In genomic region chr1:235892080-235892670, GRCh38 we compare ENCODE assay signal across 15 cellular contexts. TPM values are rescaled to one million over a fixed set of nuclear protein-coding genes. Genes with fewer than 3 reads are reported as not detected.
A peak's percentile ranks its signal among the peaks of the same experiment; 100 is the strongest.
DNase-seq lines count a peak whose midpoint lies in the region; ATAC-seq lines count a peak whose summit lies in the region.
"Had no signal": no experiment of that assay in that cellular context is flagged by ENCODE, and none has a peak within 500 bp of the region (broad histone marks: within the 10 kb centered on the region; RNA-seq: fewer than 3 reads in every experiment).

No MANE protein-coding gene starts in this region.

- no peak for DNase-seq in activated T-helper 1 cell treated with anti-CD3 and anti-CD28 coated beads, Interleukin-12 subunit alpha, Interleukin-12 subunit beta, Interleukin-2, Interleukin-4 antibody, amounts not matched to agents 30 ng/mL and 10 ng/mL and 1 ng/mL, durations not matched to agents 14 hours and 24 hours and 36 hours (ENCODE audit: low spot score)
- no peak for DNase-seq in stimulated activated effector memory CD8-positive, alpha-beta T cell treated with anti-CD3 and anti-CD28 coated beads, Interleukin-12 subunit alpha, Interleukin-12 subunit beta, amount 100 ng/mL, for 72 hours (ENCODE audit: low spot score in 2 of 2)
- DNase-seq in AG08396 (ENCODE audit: low spot score) (no peak), NCI-H2227 treated with DMSO at 0.1 percent for 48 hours (lab: John Stamatoyannopoulos, UW) (no peak), GM03348 (ENCODE audit: low spot score) (no peak), NCI-H1436 (lab: John Stamatoyannopoulos, UW) (no peak)
- DNase-seq: activated CD8-positive, alpha-beta memory T cell treated with anti-CD3 and anti-CD28 coated beads for 24 hours; CD8-positive, alpha-beta memory T cell; cerebellar nuclear complex; NCI-H1694 treated with DMSO at 0.1 percent for 48 hours; NCI-H774; T1000 had no signal

- H3K27me3 Mint-ChIP-seq in activated T-helper 1 cell treated with anti-CD3 and anti-CD28 coated beads, Interleukin-12 subunit alpha, Interleukin-12 subunit beta, Interleukin-2, Interleukin-4 antibody, amounts not matched to agents 30 ng/mL and 10 ng/mL and 1 ng/mL, durations not matched to agents 14 hours and 24 hours and 36 hours (ENCODE audit: insufficient read depth), result no peaks in the 10 kb centered on the region
- H3K27me3 Mint-ChIP-seq: activated naive CD8-positive, alpha-beta T cell; CD8-positive, alpha-beta memory T cell had no signal

- H3K36me3 Mint-ChIP-seq in activated T-helper 1 cell treated with anti-CD3 and anti-CD28 coated beads, Interleukin-12 subunit alpha, Interleukin-12 subunit beta, Interleukin-2, Interleukin-4 antibody, amounts not matched to agents 30 ng/mL and 10 ng/mL and 1 ng/mL, durations not matched to agents 14 hours and 24 hours and 36 hours (ENCODE audit: low read depth), result peaks cover 7% of the 10 kb centered on the region
- H3K36me3 Mint-ChIP-seq in stimulated activated effector memory CD8-positive, alpha-beta T cell treated with anti-CD3 and anti-CD28 coated beads, Interleukin-12 subunit alpha, Interleukin-12 subunit beta, amount 100 ng/mL, for 72 hours, result peaks cover 10% of the 10 kb centered on the region
- H3K36me3 Mint-ChIP-seq: activated naive CD8-positive, alpha-beta T cell had no signal

- peaks cover 32% of the 10 kb centered on the region for H3K4me1 Mint-ChIP-seq in activated T-helper 1 cell treated with anti-CD3 and anti-CD28 coated beads, Interleukin-12 subunit alpha, Interleukin-12 subunit beta, Interleukin-2, Interleukin-4 antibody, amounts not matched to agents 30 ng/mL and 10 ng/mL and 1 ng/mL, durations not matched to agents 14 hours and 24 hours and 36 hours (ENCODE audit: low read depth)
- H3K4me1 Mint-ChIP-seq in stimulated activated effector memory CD8-positive, alpha-beta T cell treated with anti-CD3 and anti-CD28 coated beads, Interleukin-12 subunit alpha, Interleukin-12 subunit beta, amount 100 ng/mL, for 72 hours, result peaks cover 43% of the 10 kb centered on the region

- ATAC-seq in GM18858 (IDR thresholded peaks at IDR 0.05; ENCODE audit: unreplicated experiment) (peak; percentile 42), HG02588 (IDR thresholded peaks at IDR 0.05; ENCODE audit: unreplicated experiment) (peak; percentile 45)
- ATAC-seq in stimulated activated effector memory CD8-positive, alpha-beta T cell treated with anti-CD3 and anti-CD28 coated beads, Interleukin-12 subunit alpha, Interleukin-12 subunit beta, amount 100 ng/mL, for 72 hours, result peak; percentile 65

- intact Hi-C loops in activated T-helper 1 cell treated with anti-CD3 and anti-CD28 coated beads, Interleukin-12 subunit alpha, Interleukin-12 subunit beta, Interleukin-2, Interleukin-4 antibody, amounts not matched to agents 30 ng/mL and 10 ng/mL and 1 ng/mL, durations not matched to agents 14 hours and 24 hours and 36 hours (cut with micrococcal nuclease), result no loop called here

- peaks cover 4% of the 10 kb centered on the region for H3K9me3 Mint-ChIP-seq in activated T-helper 1 cell treated with anti-CD3 and anti-CD28 coated beads, Interleukin-12 subunit alpha, Interleukin-12 subunit beta, Interleukin-2, Interleukin-4 antibody, amounts not matched to agents 30 ng/mL and 10 ng/mL and 1 ng/mL, durations not matched to agents 14 hours and 24 hours and 36 hours
- H3K9me3 Mint-ChIP-seq in stimulated activated effector memory CD8-positive, alpha-beta T cell treated with anti-CD3 and anti-CD28 coated beads, Interleukin-12 subunit alpha, Interleukin-12 subunit beta, amount 100 ng/mL, for 72 hours, result no peaks in the 10 kb centered on the region
- H3K9me3 Mint-ChIP-seq: CD8-positive, alpha-beta memory T cell had no signal

- H3K4me3 Mint-ChIP-seq in activated T-helper 1 cell treated with anti-CD3 and anti-CD28 coated beads, Interleukin-12 subunit alpha, Interleukin-12 subunit beta, Interleukin-2, Interleukin-4 antibody, amounts not matched to agents 30 ng/mL and 10 ng/mL and 1 ng/mL, durations not matched to agents 14 hours and 24 hours and 36 hours, result no peak overlapping the region
- H3K4me3 Mint-ChIP-seq in stimulated activated effector memory CD8-positive, alpha-beta T cell treated with anti-CD3 and anti-CD28 coated beads, Interleukin-12 subunit alpha, Interleukin-12 subunit beta, amount 100 ng/mL, for 72 hours, result peak overlapping the region; percentile 59
- H3K4me3 Mint-ChIP-seq: activated naive CD8-positive, alpha-beta T cell; CD8-positive, alpha-beta memory T cell had no signal

- peak overlapping the region; percentile 43 for H3K27ac Mint-ChIP-seq in activated T-helper 1 cell treated with anti-CD3 and anti-CD28 coated beads, Interleukin-12 subunit alpha, Interleukin-12 subunit beta, Interleukin-2, Interleukin-4 antibody, amounts not matched to agents 30 ng/mL and 10 ng/mL and 1 ng/mL, durations not matched to agents 14 hours and 24 hours and 36 hours
- H3K27ac Mint-ChIP-seq in stimulated activated effector memory CD8-positive, alpha-beta T cell treated with anti-CD3 and anti-CD28 coated beads, Interleukin-12 subunit alpha, Interleukin-12 subunit beta, amount 100 ng/mL, for 72 hours, result peak overlapping the region; percentile 85
- H3K27ac Mint-ChIP-seq: activated naive CD8-positive, alpha-beta T cell had no signal

RNA-seq across cellular contexts. Expression of gene LYST, which starts 25.5 kb away (rescaled TPM):
- 144 and 145 TPM in 2 replicates for total RNA-seq in activated T-helper 1 cell treated with anti-CD3 and anti-CD28 coated beads, Interleukin-12 subunit alpha, Interleukin-12 subunit beta, Interleukin-2, Interleukin-4 antibody, amounts not matched to agents 30 ng/mL and 10 ng/mL and 1 ng/mL, durations not matched to agents 14 hours and 24 hours and 36 hours
